8 cellular contexts compared by ENCODE assay signal in genomic region chr15:86743283-86743903, GRCh38.
A peak's percentile ranks its signal among the peaks of the same experiment; 100 is the strongest.
DNase-seq lines count a peak whose midpoint lies in the region; ATAC-seq and TF ChIP-seq lines count a peak whose summit lies in the region.

No MANE protein-coding gene starts in this region.

- H3K27ac ChIP-seq in DOHH2 (ENCODE audit: low read depth, low read length): no peak overlapping the region

- H3K4me3 Mint-ChIP-seq in glutamatergic neuron (ENCODE audit: unreplicated experiment): no peak overlapping the region

- no peak overlapping the region for H3K27ac Mint-ChIP-seq in glutamatergic neuron (ENCODE audit: unreplicated experiment)

- no peaks in the 10 kb centered on the region for H3F3A ChIP-seq in DOHH2 (ENCODE audit: control insufficient read depth, insufficient read depth)

- no peaks in the 10 kb centered on the region for H3K4me1 Mint-ChIP-seq in glutamatergic neuron (ENCODE audit: low read depth, unreplicated experiment)

- H3K9me2 ChIP-seq in DOHH2 (replicated peaks; ENCODE audit: control insufficient read depth, low read length): no peaks in the 10 kb centered on the region

- H3K79me2 ChIP-seq in DOHH2 (ENCODE audit: control insufficient read depth, low read length): no peaks in the 10 kb centered on the region

- H4K20me1 ChIP-seq in DOHH2 (ENCODE audit: control insufficient read depth, insufficient read depth, low read depth, low read length): no peaks in the 10 kb centered on the region

- H3K4me3 ChIP-seq in DOHH2 (ENCODE audit: low read length): no peak overlapping the region

- peaks cover 3% of the 10 kb centered on the region for H3K36me3 Mint-ChIP-seq in glutamatergic neuron (ENCODE audit: unreplicated experiment)

- ATAC-seq in HG03139 (IDR thresholded peaks at IDR 0.05; ENCODE audit: unreplicated experiment) (no peak), GM19328 (IDR thresholded peaks at IDR 0.05; ENCODE audit: unreplicated experiment) (no peak)

- no peaks in the 10 kb centered on the region for H3K4me1 ChIP-seq in DOHH2 (ENCODE audit: control insufficient read depth, low read length)

- no peaks in the 10 kb centered on the region for H3K27me3 ChIP-seq in DOHH2 (ENCODE audit: control insufficient read depth, low read length)

- H3K4me2 ChIP-seq in DOHH2 (ENCODE audit: low read length): no peak overlapping the region

- no peaks in the 10 kb centered on the region for H3K9me3 Mint-ChIP-seq in glutamatergic neuron (ENCODE audit: unreplicated experiment)

- DNase-seq in NCI-H146 treated with DMSO at 0.1 percent for 48 hours (lab: John Stamatoyannopoulos, UW; ENCODE audit: unreplicated experiment) (peak; percentile 90), glutamatergic neuron (peak; percentile 74), anterior cingulate cortex (lab: John Stamatoyannopoulos, UW) (no peak)
- DNase-seq in activated CD8-positive, alpha-beta memory T cell treated with anti-CD3 and anti-CD28 coated beads, Interleukin-2, amount 50 U/mL, for 1 hour (ENCODE audit: extremely low read depth): peak; percentile 4
- DNase-seq in stimulated activated CD4-positive, alpha-beta T cell treated with anti-CD3 and anti-CD28 coated beads, Interleukin-2, amount 100 ng/mL, for 24 hours: peak; percentile 70 to 78

- H3K27me3 Mint-ChIP-seq in glutamatergic neuron (ENCODE audit: unreplicated experiment): no peaks in the 10 kb centered on the region

- H3K9me3 ChIP-seq in DOHH2 (ENCODE audit: control insufficient read depth, insufficient read depth, low read length): no peaks in the 10 kb centered on the region

- no peaks in the 10 kb centered on the region for H3K36me3 ChIP-seq in DOHH2 (ENCODE audit: control insufficient read depth, low read length)

- TF ChIP-seq CTCF in DOHH2 (IDR thresholded peaks at IDR 0.05; ENCODE audit: low read depth, low read length, poor library complexity, severe bottlenecking) (peak; percentile 69), glutamatergic neuron (IDR thresholded peaks at IDR 0.05; ENCODE audit: partially characterized antibody, unreplicated experiment) (peak; percentile 79)

Comparison
In these comparisons a context has a peak if more than half of its experiments do, and no peak if none do; other contexts are left out.
1. DNase-seq: peak in NCI-H146 treated with DMSO at 0.1 percent for 48 hours (single experiment), activated CD8-positive, alpha-beta memory T cell treated with anti-CD3 and anti-CD28 coated beads, Interleukin-2, amount 50 U/mL, for 1 hour (single experiment), glutamatergic neuron (single experiment) and stimulated activated CD4-positive, alpha-beta T cell treated with anti-CD3 and anti-CD28 coated beads, Interleukin-2, amount 100 ng/mL, for 24 hours (2 of 2); none in anterior cingulate cortex (0 of 58).